Comparison of ENCODE assay signal across 15 cellular contexts in genomic region chr10:99235872-99236626, GRCh38. TPM values are rescaled to one million over a fixed set of nuclear protein-coding genes. Genes with fewer than 3 reads are reported as not detected.
DNase-seq lines count a peak whose midpoint lies in the region; ATAC-seq and TF ChIP-seq lines count a peak whose summit lies in the region.
"Had no signal": no experiment of that assay in that cellular context is flagged by ENCODE, and none has a peak within 500 bp of the region (broad histone marks: within the 10 kb centered on the region; RNA-seq: fewer than 3 reads in every experiment).

No MANE protein-coding gene starts in this region.

- peak overlapping the region; percentile 44 for H3K4me3 Mint-ChIP-seq in activated naive CD8-positive, alpha-beta T cell
- no peak overlapping the region for H3K4me3 Mint-ChIP-seq in activated naive CD8-positive, alpha-beta T cell treated with anti-CD3 and anti-CD28 coated beads for 36 hours
- peak overlapping the region; percentile 59 for H3K4me3 Mint-ChIP-seq in mesothelial cell of epicardium
- H3K4me3 Mint-ChIP-seq: natural killer cell; stimulated activated memory B cell treated with anti-CD40 and anti-IgM and Interleukin-4, amounts not matched to agents 10 μg/mL and 1 μg/mL and 100 μg/mL, for 72 hours had no signal

- no peak for TF ChIP-seq EP300 in transverse colon (IDR thresholded peaks at IDR 0.05; ENCODE audit: low read depth)

- H3K27me3 ChIP-seq in ectodermal cell (ENCODE audit: control insufficient read depth, insufficient read depth, low read length, poor library complexity, severe bottlenecking), result peaks cover 78% of the 10 kb centered on the region
- H3K27me3 ChIP-seq in transverse colon, result peaks cover 79% of the 10 kb centered on the region

- no peak for TF ChIP-seq POLR2A in transverse colon (IDR thresholded peaks at IDR 0.05)

- peaks cover 10% of the 10 kb centered on the region for H3K4me1 ChIP-seq in ectodermal cell (ENCODE audit: control insufficient read depth, insufficient read depth, low read length)
- H3K4me1 ChIP-seq in transverse colon, result peaks cover 0 to 26% (median 18%) of the 10 kb centered on the region in 4 donors

- H3K9me3 Mint-ChIP-seq in activated naive CD8-positive, alpha-beta T cell (ENCODE audit: low read depth), result no peaks in the 10 kb centered on the region
- no peaks in the 10 kb centered on the region for H3K9me3 Mint-ChIP-seq in activated naive CD8-positive, alpha-beta T cell treated with anti-CD3 and anti-CD28 coated beads for 36 hours
- no peaks in the 10 kb centered on the region for H3K9me3 Mint-ChIP-seq in mesothelial cell of epicardium
- H3K9me3 Mint-ChIP-seq: natural killer cell had no signal

- no peak overlapping the region for H3K27ac ChIP-seq in ectodermal cell (ENCODE audit: insufficient read depth, low read depth, low read length, poor library complexity, severe bottlenecking)
- peak overlapping the region in 3 of 4 donors; percentile 5 to 46 (median 17) for H3K27ac ChIP-seq in transverse colon

- DNase-seq in activated naive CD8-positive, alpha-beta T cell treated with anti-CD3 and anti-CD28 coated beads for 36 hours, result no peak
- DNase-seq in mesothelial cell of epicardium (ENCODE audit: low spot score in 2 of 2, unreplicated experiment in 2 of 2) (no peak), transverse colon (no peak), GM10266 (ENCODE audit: extremely low spot score) (no peak), GM13977 (ENCODE audit: low spot score) (no peak)
- DNase-seq: activated naive CD4-positive, alpha-beta T cell treated with Interleukin-2 at 50 U/mL for 16 hours; DMS79; effector memory CD4-positive, alpha-beta T cell; MV-4-11; natural killer cell; NCI-H526 treated with DMSO at 0.1 percent for 48 hours had no signal

- intact Hi-C loops in transverse colon (cut with DNase I; ENCODE audit: low total_unique reads), result no loop called here

- H3K9me3 ChIP-seq in ectodermal cell (ENCODE audit: control insufficient read depth, low read length), result no peaks in the 10 kb centered on the region
- no peaks in the 10 kb centered on the region for H3K9me3 ChIP-seq in transverse colon

- in situ Hi-C loops in transverse colon (cut with MboI; ENCODE audit: low pct_ligation_motif_present in 1 of 4, low pct_unique_long_range_greater_than_20kb in 1 of 4, low sequenced_read_pairs in 3 of 4), result loop anchor here in 1 of 4 donors (25.0 kb wide), 1 partner anchor 474 kb away; no protein-coding TSS in a partner anchor
- in situ Hi-C loops in GM13977 (cut with MboI; ENCODE audit: low pct_unique_long_range_greater_than_20kb, low sequenced_read_pairs, unreplicated experiment), result loop anchor here (25.0 kb wide), 1 partner anchor 474 kb away; no protein-coding TSS in a partner anchor

- no peaks in the 10 kb centered on the region for H3K36me3 Mint-ChIP-seq in activated naive CD8-positive, alpha-beta T cell
- H3K36me3 Mint-ChIP-seq in activated naive CD8-positive, alpha-beta T cell treated with anti-CD3 and anti-CD28 coated beads for 36 hours, result no peaks in the 10 kb centered on the region
- H3K36me3 Mint-ChIP-seq in mesothelial cell of epicardium, result no peaks in the 10 kb centered on the region
- H3K36me3 Mint-ChIP-seq: natural killer cell; stimulated activated memory B cell treated with anti-CD40 and anti-IgM and Interleukin-4, amounts not matched to agents 10 μg/mL and 1 μg/mL and 100 μg/mL, for 72 hours had no signal

- no peak for ATAC-seq in GM21786 (IDR thresholded peaks at IDR 0.05; ENCODE audit: unreplicated experiment)
- ATAC-seq: natural killer cell; stimulated activated memory B cell treated with anti-CD40 and anti-IgM and Interleukin-4, amounts not matched to agents 10 μg/mL and 1 μg/mL and 100 μg/mL, for 72 hours had no signal

- H3K36me3 ChIP-seq in ectodermal cell (ENCODE audit: control insufficient read depth, insufficient read depth, low read length) (no peaks in the 10 kb centered on the region), transverse colon (no peaks in the 10 kb centered on the region)

- TF ChIP-seq CTCF in mesothelial cell of epicardium (IDR thresholded peaks at IDR 0.05; ENCODE audit: unreplicated experiment) (no peak), transverse colon (IDR thresholded peaks at IDR 0.05) (no peak), GM10266 (IDR thresholded peaks at IDR 0.05; ENCODE audit: control insufficient read depth, insufficient read depth, low read depth, missing control alignments) (no peak), GM13977 (IDR thresholded peaks at IDR 0.05; ENCODE audit: extremely low read depth, insufficient read depth, missing control alignments) (no peak)

- peak overlapping the region; percentile 44 for H3K4me3 ChIP-seq in ectodermal cell (ENCODE audit: insufficient read depth, low read depth, low read length)
- H3K4me3 ChIP-seq in transverse colon, result peak overlapping the region in 2 of 4 donors; percentile 10 to 58

- peaks cover 37% of the 10 kb centered on the region for H3K27me3 Mint-ChIP-seq in activated naive CD8-positive, alpha-beta T cell
- peaks cover 90% of the 10 kb centered on the region for H3K27me3 Mint-ChIP-seq in activated naive CD8-positive, alpha-beta T cell treated with anti-CD3 and anti-CD28 coated beads for 36 hours
- peaks cover 97% of the 10 kb centered on the region for H3K27me3 Mint-ChIP-seq in mesothelial cell of epicardium (ENCODE audit: low read depth)

- H3K4me1 Mint-ChIP-seq in activated naive CD8-positive, alpha-beta T cell (ENCODE audit: low read depth), result peaks cover 30% of the 10 kb centered on the region
- H3K4me1 Mint-ChIP-seq in activated naive CD8-positive, alpha-beta T cell treated with anti-CD3 and anti-CD28 coated beads for 36 hours, result peaks cover 29% of the 10 kb centered on the region
- peaks cover 30% of the 10 kb centered on the region for H3K4me1 Mint-ChIP-seq in mesothelial cell of epicardium

- H3K27ac Mint-ChIP-seq in activated naive CD8-positive, alpha-beta T cell, result no peak overlapping the region
- no peak overlapping the region for H3K27ac Mint-ChIP-seq in activated naive CD8-positive, alpha-beta T cell treated with anti-CD3 and anti-CD28 coated beads for 36 hours
- no peak overlapping the region for H3K27ac Mint-ChIP-seq in mesothelial cell of epicardium
- H3K27ac Mint-ChIP-seq: natural killer cell; stimulated activated memory B cell treated with anti-CD40 and anti-IgM and Interleukin-4, amounts not matched to agents 10 μg/mL and 1 μg/mL and 100 μg/mL, for 72 hours had no signal

- WGBS in ectodermal cell, 2 experiments, result 0% methylated on average over 32 to 33 of the region's 38 CpGs
- 11 to 17% methylated on average over 10 to 38 of the region's 38 CpGs for WGBS in transverse colon (ENCODE audit: low coverage in 1 of 2), 2 donors

RNA-seq across cellular contexts. Expression of gene HPSE2, which starts 0.4 kb away (rescaled TPM):
- total RNA-seq in activated naive CD8-positive, alpha-beta T cell treated with anti-CD3 and anti-CD28 coated beads for 36 hours, result not detected
- polyA plus RNA-seq in ectodermal cell (2013, experiment 1 of 4), result 3.6 TPM
- polyA plus RNA-seq in ectodermal cell (2013, experiment 2 of 4), result 8.6 TPM
- 3.7 TPM for polyA plus RNA-seq in ectodermal cell (2013, experiment 3 of 4)
- polyA plus RNA-seq in ectodermal cell (2013, experiment 4 of 4), result 5.6 TPM
- total RNA-seq in mesothelial cell of epicardium (1.7 to 2.5 TPM (median 2.3 TPM) in 3 replicates), transverse colon (1 to 10 TPM in 2 of 4 donors, not detected in 2; 2.2 to 3.0 TPM)
- total RNA-seq: natural killer cell had no signal
